ENCODE assay signal across 1 cellular context in genomic region chr5:96146675-96147074, GRCh38.
TF ChIP-seq lines count a peak whose summit lies in the region.

No MANE protein-coding gene starts in this region.

TF ChIP-seq in GM23338, 12 proteins besides CTCF, POLR2A, EP300 and RAD21 (continued from another document):
- TF ChIP-seq ZNF462 (CRISPR knock-in tag; IDR thresholded peaks at IDR 0.05) = no peak
- TF ChIP-seq ZNF331 (CRISPR knock-in tag; IDR thresholded peaks at IDR 0.05; ENCODE audit: low read depth) = no peak
